Comparison of ENCODE assay signal across 14 cellular contexts in the genomic region with DNA sequence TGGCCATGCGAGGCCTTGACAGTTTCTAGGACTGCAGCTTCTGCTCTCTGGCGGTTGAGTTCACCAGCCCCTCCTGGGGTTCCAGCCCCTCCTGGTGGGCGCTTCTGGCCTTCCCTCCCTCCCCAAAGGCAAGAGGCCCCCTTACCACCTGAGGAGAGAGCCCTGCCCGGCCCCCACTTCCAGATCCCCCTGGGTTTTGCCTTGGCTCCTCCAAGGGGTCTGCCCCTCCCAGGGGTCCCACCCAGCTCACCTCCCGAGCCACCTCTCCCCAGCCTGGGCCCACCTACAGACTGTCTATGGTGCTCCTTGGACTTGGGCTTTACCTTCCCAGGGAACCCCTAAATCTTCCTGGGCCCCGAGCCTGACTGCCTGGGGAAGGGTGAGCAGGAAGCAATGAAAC.
"Had no signal": no experiment of that assay in that cellular context is flagged by ENCODE, and none has a peak within 500 bp of the region (broad histone marks: within the 10 kb centered on the region; RNA-seq: fewer than 3 reads in every experiment).

No MANE protein-coding gene starts in this region.

- H3K9ac ChIP-seq: SK-N-SH had no signal

- DNase-seq: KBM-7, MV-4-11, NCI-H1048, NCI-H1105, NCI-H1436 treated with DMSO at 0.1 percent for 48 hours, NCI-H1694, NCI-H187 treated with DMSO at 0.1 percent for 48 hours, NCI-H2029 treated with DMSO at 0.1 percent for 48 hours, NCI-H510A, NCI-H524 treated with DMSO at 0.1 percent for 48 hours, NCI-H774, SHP77, SK-N-SH had no signal

- FAIRE-seq: RCC 7860 had no signal

- H3K9me3 ChIP-seq: SK-N-SH had no signal
